Comparison of ENCODE assay signal across 17 cellular contexts in genomic region chrX:129557844-129558243, GRCh38. TPM values are rescaled to one million over a fixed set of nuclear protein-coding genes. Genes with fewer than 3 reads are reported as not detected.
A peak's percentile ranks its signal among the peaks of the same experiment; 100 is the strongest.
DNase-seq lines count a peak whose midpoint lies in the region; ATAC-seq and TF ChIP-seq lines count a peak whose summit lies in the region.
"Had no signal": no experiment of that assay in that cellular context is flagged by ENCODE, and none has a peak within 500 bp of the region (broad histone marks: within the 10 kb centered on the region; RNA-seq: fewer than 3 reads in every experiment).

No MANE protein-coding gene starts in this region.

- H3K27ac ChIP-seq in left ventricle myocardium inferior (replicated peaks) (no peak overlapping the region), coronary artery (peak overlapping the region; percentile 12 to 17), hepatocyte (peak overlapping the region; percentile 12)
- H3K27ac ChIP-seq: BLaER1, GM23248, HL-60 had no signal

- ATAC-seq in left ventricle myocardium superior, result peak; percentile 23
- ATAC-seq in activated naive CD4-positive, alpha-beta T cell treated with anti-CD3 and anti-CD28 coated beads, Interleukin-2, amount 50 U/mL, for 72 hours, result no peak
- ATAC-seq: GM12878, HCT116 had no signal

- no peak for TF ChIP-seq CTCF in left ventricle myocardium inferior (IDR thresholded peaks at IDR 0.05; ENCODE audit: borderline replicate concordance)
- TF ChIP-seq CTCF in coronary artery (IDR thresholded peaks at IDR 0.05), result no peak
- TF ChIP-seq CTCF in hepatocyte (IDR thresholded peaks at IDR 0.05; ENCODE audit: poor library complexity), result no peak
- TF ChIP-seq CTCF in GM20000 (IDR thresholded peaks at IDR 0.05; ENCODE audit: extremely low read depth, missing control alignments), result no peak

- H3K36me3 ChIP-seq in left ventricle myocardium inferior (peaks cover 43% of the 10 kb centered on the region), hepatocyte (replicated peaks; ENCODE audit: insufficient read depth, low read depth) (no peaks in the 10 kb centered on the region)

- DNase-seq in left ventricle myocardium superior (no peak), left ventricle myocardium inferior (no peak), coronary artery (ENCODE audit: low spot score) (no peak), hepatocyte (ENCODE audit: low spot score) (no peak), hepatic stellate cell (ENCODE audit: low spot score) (no peak), GM20000 (ENCODE audit: low spot score) (no peak), DMS53 treated with DMSO at 0.1 percent for 48 hours (lab: John Stamatoyannopoulos, UW; ENCODE audit: unreplicated experiment) (no peak)
- DNase-seq in activated naive CD4-positive, alpha-beta T cell treated with anti-CD3 and anti-CD28 coated beads, Interleukin-2, amount 50 U/mL, for 72 hours (ENCODE audit: low spot score in 2 of 2), result no peak
- DNase-seq: DND-41, GDM1, GM23248, NCI-H187, NCI-H526 treated with DMSO at 0.1 percent for 48 hours had no signal

- H3K36me3 Mint-ChIP-seq in activated naive CD4-positive, alpha-beta T cell treated with anti-CD3 and anti-CD28 coated beads, Interleukin-2, amount 50 U/mL, for 72 hours, result peaks cover 0 to 8% of the 10 kb centered on the region in 2 donors

- H3K9me3 Mint-ChIP-seq in activated naive CD4-positive, alpha-beta T cell treated with anti-CD3 and anti-CD28 coated beads, Interleukin-2, amount 50 U/mL, for 72 hours, result no peaks in the 10 kb centered on the region

- no peak overlapping the region for H2AFZ ChIP-seq in hepatocyte
- H2AFZ ChIP-seq: GM23248 had no signal

- no peak overlapping the region for H3K4me3 ChIP-seq in left ventricle myocardium inferior
- H3K4me3 ChIP-seq in coronary artery, result no peak overlapping the region
- no peak overlapping the region for H3K4me3 ChIP-seq in hepatocyte
- H3K4me3 ChIP-seq: BLaER1, GM12878, GM23248 had no signal

- no peaks in the 10 kb centered on the region for H4K20me1 ChIP-seq in hepatocyte (ENCODE audit: insufficient read depth, poor library complexity, severe bottlenecking)
- H4K20me1 ChIP-seq: BLaER1 had no signal

- no peaks in the 10 kb centered on the region for H3K27me3 ChIP-seq in left ventricle myocardium inferior (ENCODE audit: low read depth)
- no peaks in the 10 kb centered on the region for H3K27me3 ChIP-seq in hepatocyte

- H3K4me1 ChIP-seq in left ventricle myocardium inferior (peaks cover 5% of the 10 kb centered on the region), hepatocyte (ENCODE audit: insufficient read depth) (no peaks in the 10 kb centered on the region)

- no peak overlapping the region for H3K27ac Mint-ChIP-seq in activated naive CD4-positive, alpha-beta T cell treated with anti-CD3 and anti-CD28 coated beads, Interleukin-2, amount 50 U/mL, for 72 hours

- WGBS in hepatocyte (ENCODE audit: low lambda C conversion rate, missing lambda C conversion rate), result 67% methylated on average over 1 of the region's 1 CpG

- H3K9me3 ChIP-seq in left ventricle myocardium inferior (replicated peaks) (no peaks in the 10 kb centered on the region), hepatocyte (ENCODE audit: low read depth) (no peaks in the 10 kb centered on the region)
- H3K9me3 ChIP-seq: BLaER1 had no signal

- intact Hi-C loops in left ventricle myocardium superior (cut with micrococcal nuclease) (no loop called here), left ventricle myocardium inferior (cut with micrococcal nuclease) (no loop called here)

- no peaks in the 10 kb centered on the region for H3K79me2 ChIP-seq in hepatocyte

- no peak overlapping the region for H3K4me2 ChIP-seq in hepatocyte
- H3K4me2 ChIP-seq: BLaER1 had no signal

- H3K9me2 ChIP-seq in hepatocyte (replicated peaks; ENCODE audit: insufficient read depth), result no peaks in the 10 kb centered on the region

RNA-seq across cellular contexts. Expression of gene OCRL, which starts 17.8 kb away (rescaled TPM):
- 9.9 TPM for total RNA-seq in left ventricle myocardium superior
- total RNA-seq in left ventricle myocardium inferior, result 10.2 TPM
- total RNA-seq in hepatocyte, result 18.4 and 21.6 TPM in 2 replicates
- 10.5 and 11.2 TPM in 2 replicates for polyA plus RNA-seq in hepatocyte
- 1 to 10 TPM in 1 of 2 donors, under 1 TPM in 1; 0.96 to 3.1 TPM for total RNA-seq in activated naive CD4-positive, alpha-beta T cell treated with anti-CD3 and anti-CD28 coated beads, Interleukin-2, amount 50 U/mL, for 72 hours

RNA-seq across cellular contexts. Expression of gene SMARCA1, which starts 34.6 kb away (rescaled TPM):
- total RNA-seq in left ventricle myocardium superior, result 29.8 TPM
- 31.3 TPM for total RNA-seq in left ventricle myocardium inferior
- total RNA-seq in hepatocyte, result 118 and 119 TPM in 2 replicates
- 66.7 and 69.0 TPM in 2 replicates for polyA plus RNA-seq in hepatocyte
- under 1 TPM; 0.20 to 0.56 TPM for total RNA-seq in activated naive CD4-positive, alpha-beta T cell treated with anti-CD3 and anti-CD28 coated beads, Interleukin-2, amount 50 U/mL, for 72 hours

Comparison
In these comparisons a context has a peak if more than half of its experiments do, and no peak if none do; other contexts are left out.
1. RNA of gene SMARCA1, which starts 34.6 kb away (total RNA-seq): 118 to 119 TPM in hepatocyte, 31.3 TPM in left ventricle myocardium inferior (single experiment) and 29.8 TPM in left ventricle myocardium superior (single experiment); 0.20 to 0.56 TPM in activated naive CD4-positive, alpha-beta T cell treated with anti-CD3 and anti-CD28 coated beads, Interleukin-2, amount 50 U/mL, for 72 hours; every median in the first group is over 10 times any median in the second.